ENCODE assay signal across 10 cellular contexts in the genomic region with DNA sequence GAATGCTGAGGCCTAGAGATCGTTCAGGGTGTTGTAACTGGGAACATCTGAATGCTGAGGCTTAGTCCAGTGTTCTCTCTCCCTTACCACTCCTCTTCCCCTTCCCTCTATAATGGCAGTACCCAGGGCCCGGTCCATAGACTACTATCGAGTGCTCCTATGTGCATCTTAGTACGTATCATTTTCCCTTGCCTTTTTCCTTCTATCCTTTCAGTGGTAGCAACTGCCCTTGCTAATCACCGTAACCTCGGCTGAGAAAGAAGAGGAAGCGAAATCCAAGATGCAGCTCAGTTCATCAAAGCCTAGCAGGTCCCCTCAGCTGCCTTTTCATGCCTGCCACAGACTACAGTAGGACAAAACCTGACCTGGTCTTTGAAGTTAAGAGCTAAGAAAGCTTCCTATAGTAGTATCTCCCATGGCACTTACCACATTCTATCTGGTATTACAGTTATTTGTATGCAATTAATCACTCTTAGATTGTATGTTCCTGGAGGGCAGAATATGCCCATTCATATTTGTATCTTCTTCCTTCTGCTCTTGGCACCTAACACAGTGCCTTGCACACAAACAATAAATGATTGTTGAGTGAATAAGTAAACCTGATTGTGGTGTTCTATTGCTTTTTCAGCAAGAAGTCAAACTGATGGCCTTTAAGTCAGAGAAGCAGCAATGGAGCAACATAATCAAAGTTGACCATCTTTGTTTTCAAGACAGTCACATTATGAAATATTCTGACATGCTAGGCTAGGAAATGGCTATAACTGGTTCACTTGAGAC. TPM values are rescaled to one million over a fixed set of nuclear protein-coding genes. Genes with fewer than 3 reads are reported as not detected.
DNase-seq lines count a peak whose midpoint lies in the region; ATAC-seq and TF ChIP-seq lines count a peak whose summit lies in the region.
"Had no signal": no experiment of that assay in that cellular context is flagged by ENCODE, and none has a peak within 500 bp of the region (broad histone marks: within the 10 kb centered on the region; RNA-seq: fewer than 3 reads in every experiment).

No MANE protein-coding gene starts in this region.

- no peaks in the 10 kb centered on the region for H3K9me3 Mint-ChIP-seq in activated T-cell treated with anti-CD3 and anti-CD28 coated beads, Interleukin-2, amount 50 U/mL, for 24 hours
- H3K9me3 Mint-ChIP-seq in WTC11, result no peaks in the 10 kb centered on the region
- no peaks in the 10 kb centered on the region for H3K9me3 Mint-ChIP-seq in stimulated activated naive B cell treated with anti-CD40 and anti-IgM and Interleukin-4, amounts not matched to agents 10 μg/mL and 1 μg/mL and 100 μg/mL, for 72 hours
- H3K9me3 Mint-ChIP-seq: nephron had no signal

- peak overlapping the region; percentile 95 for H3K27ac Mint-ChIP-seq in activated T-cell treated with anti-CD3 and anti-CD28 coated beads, Interleukin-2, amount 50 U/mL, for 24 hours
- H3K27ac Mint-ChIP-seq in WTC11, result 0 out of 2 replicates have a peak overlapping the region, but pooled peaks have one; percentile 68
- H3K27ac Mint-ChIP-seq in stimulated activated naive B cell treated with anti-CD40 and anti-IgM and Interleukin-4, amounts not matched to agents 10 μg/mL and 1 μg/mL and 100 μg/mL, for 72 hours, result peak overlapping the region; percentile 62

- peaks cover 91% of the 10 kb centered on the region for H3K4me1 Mint-ChIP-seq in activated T-cell treated with anti-CD3 and anti-CD28 coated beads, Interleukin-2, amount 50 U/mL, for 24 hours (ENCODE audit: low read depth)
- H3K4me1 Mint-ChIP-seq in WTC11, result no peaks in the 10 kb centered on the region
- peaks cover 17 to 51% of the 10 kb centered on the region in 2 donors for H3K4me1 Mint-ChIP-seq in stimulated activated naive B cell treated with anti-CD40 and anti-IgM and Interleukin-4, amounts not matched to agents 10 μg/mL and 1 μg/mL and 100 μg/mL, for 72 hours

- peak overlapping the region; percentile 53 for H3K4me3 Mint-ChIP-seq in activated T-cell treated with anti-CD3 and anti-CD28 coated beads, Interleukin-2, amount 50 U/mL, for 24 hours
- no peak overlapping the region for H3K4me3 Mint-ChIP-seq in WTC11
- H3K4me3 Mint-ChIP-seq in stimulated activated naive B cell treated with anti-CD40 and anti-IgM and Interleukin-4, amounts not matched to agents 10 μg/mL and 1 μg/mL and 100 μg/mL, for 72 hours, result no peak overlapping the region
- H3K4me3 Mint-ChIP-seq: nephron had no signal

- POLR2A ChIA-PET in WTC11 (lab: Charles Lee), result no interaction called here

- no peak for TF ChIP-seq CTCF in WTC11 (IDR thresholded peaks at IDR 0.05)

- no peak for DNase-seq in activated T-cell treated with anti-CD3 and anti-CD28 coated beads, Interleukin-2, amount 50 U/mL, for 24 hours
- DNase-seq in activated T-cell treated with anti-CD3 and anti-CD28 coated beads, Interleukin-2, amount 50 U/mL, for 48 hours, result no peak
- DNase-seq in WTC11 (ENCODE audit: low spot score) (no peak), GOT3 (lab: John Stamatoyannopoulos, UW) (no peak), hepatic stellate cell (ENCODE audit: low spot score) (no peak)
- DNase-seq in stimulated activated naive B cell treated with anti-CD40 and anti-IgM and Interleukin-4, amounts not matched to agents 10 μg/mL and 1 μg/mL and 100 μg/mL, for 72 hours, result no peak
- DNase-seq: head of caudate nucleus had no signal

- H3K36me3 Mint-ChIP-seq in activated T-cell treated with anti-CD3 and anti-CD28 coated beads, Interleukin-2, amount 50 U/mL, for 24 hours (ENCODE audit: low read depth), result peaks cover 72% of the 10 kb centered on the region
- H3K36me3 Mint-ChIP-seq in WTC11, result peaks cover 34% of the 10 kb centered on the region
- H3K36me3 Mint-ChIP-seq in stimulated activated naive B cell treated with anti-CD40 and anti-IgM and Interleukin-4, amounts not matched to agents 10 μg/mL and 1 μg/mL and 100 μg/mL, for 72 hours, result peaks cover 31 to 52% of the 10 kb centered on the region in 2 donors

- no peaks in the 10 kb centered on the region for H3K27me3 Mint-ChIP-seq in activated T-cell treated with anti-CD3 and anti-CD28 coated beads, Interleukin-2, amount 50 U/mL, for 24 hours
- no peaks in the 10 kb centered on the region for H3K27me3 Mint-ChIP-seq in WTC11 (ENCODE audit: low read depth)
- no peaks in the 10 kb centered on the region for H3K27me3 Mint-ChIP-seq in stimulated activated naive B cell treated with anti-CD40 and anti-IgM and Interleukin-4, amounts not matched to agents 10 μg/mL and 1 μg/mL and 100 μg/mL, for 72 hours

- ATAC-seq in HG02885 (IDR thresholded peaks at IDR 0.05; ENCODE audit: poor library complexity, unreplicated experiment) (peak; percentile 57), WTC11 (no peak), GM19452 (IDR thresholded peaks at IDR 0.05; ENCODE audit: unreplicated experiment) (no peak)
- ATAC-seq in stimulated activated naive B cell treated with anti-CD40 and anti-IgM and Interleukin-4, amounts not matched to agents 10 μg/mL and 1 μg/mL and 100 μg/mL, for 72 hours (replicated peaks), result peak; percentile 50 to 63

- CTCF ChIA-PET in WTC11 (lab: Charles Lee), result no interaction called here

TF ChIP-seq in WTC11, 78 proteins besides CTCF, POLR2A, EP300 and RAD21:
- TF ChIP-seq, protein P1, sequence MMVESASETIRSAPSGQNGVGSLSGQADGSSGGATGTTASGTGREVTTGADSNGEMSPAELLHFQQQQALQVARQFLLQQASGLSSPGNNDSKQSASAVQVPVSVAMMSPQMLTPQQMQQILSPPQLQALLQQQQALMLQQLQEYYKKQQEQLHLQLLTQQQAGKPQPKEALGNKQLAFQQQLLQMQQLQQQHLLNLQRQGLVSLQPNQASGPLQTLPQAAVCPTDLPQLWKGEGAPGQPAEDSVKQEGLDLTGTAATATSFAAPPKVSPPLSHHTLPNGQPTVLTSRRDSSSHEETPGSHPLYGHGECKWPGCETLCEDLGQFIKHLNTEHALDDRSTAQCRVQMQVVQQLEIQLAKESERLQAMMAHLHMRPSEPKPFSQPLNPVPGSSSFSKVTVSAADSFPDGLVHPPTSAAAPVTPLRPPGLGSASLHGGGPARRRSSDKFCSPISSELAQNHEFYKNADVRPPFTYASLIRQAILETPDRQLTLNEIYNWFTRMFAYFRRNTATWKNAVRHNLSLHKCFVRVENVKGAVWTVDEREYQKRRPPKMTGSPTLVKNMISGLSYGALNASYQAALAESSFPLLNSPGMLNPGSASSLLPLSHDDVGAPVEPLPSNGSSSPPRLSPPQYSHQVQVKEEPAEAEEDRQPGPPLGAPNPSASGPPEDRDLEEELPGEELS (CRISPR knock-in tag; IDR thresholded peaks at IDR 0.05), result no peak
- no peak for TF ChIP-seq NR2C2 (CRISPR knock-in tag; IDR thresholded peaks at IDR 0.05)
- TF ChIP-seq, protein P2, sequence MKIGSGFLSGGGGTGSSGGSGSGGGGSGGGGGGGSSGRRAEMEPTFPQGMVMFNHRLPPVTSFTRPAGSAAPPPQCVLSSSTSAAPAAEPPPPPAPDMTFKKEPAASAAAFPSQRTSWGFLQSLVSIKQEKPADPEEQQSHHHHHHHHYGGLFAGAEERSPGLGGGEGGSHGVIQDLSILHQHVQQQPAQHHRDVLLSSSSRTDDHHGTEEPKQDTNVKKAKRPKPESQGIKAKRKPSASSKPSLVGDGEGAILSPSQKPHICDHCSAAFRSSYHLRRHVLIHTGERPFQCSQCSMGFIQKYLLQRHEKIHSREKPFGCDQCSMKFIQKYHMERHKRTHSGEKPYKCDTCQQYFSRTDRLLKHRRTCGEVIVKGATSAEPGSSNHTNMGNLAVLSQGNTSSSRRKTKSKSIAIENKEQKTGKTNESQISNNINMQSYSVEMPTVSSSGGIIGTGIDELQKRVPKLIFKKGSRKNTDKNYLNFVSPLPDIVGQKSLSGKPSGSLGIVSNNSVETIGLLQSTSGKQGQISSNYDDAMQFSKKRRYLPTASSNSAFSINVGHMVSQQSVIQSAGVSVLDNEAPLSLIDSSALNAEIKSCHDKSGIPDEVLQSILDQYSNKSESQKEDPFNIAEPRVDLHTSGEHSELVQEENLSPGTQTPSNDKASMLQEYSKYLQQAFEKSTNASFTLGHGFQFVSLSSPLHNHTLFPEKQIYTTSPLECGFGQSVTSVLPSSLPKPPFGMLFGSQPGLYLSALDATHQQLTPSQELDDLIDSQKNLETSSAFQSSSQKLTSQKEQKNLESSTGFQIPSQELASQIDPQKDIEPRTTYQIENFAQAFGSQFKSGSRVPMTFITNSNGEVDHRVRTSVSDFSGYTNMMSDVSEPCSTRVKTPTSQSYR (CRISPR knock-in tag; IDR thresholded peaks at IDR 0.05), result no peak
- TF ChIP-seq GRHL2 (CRISPR knock-in tag; IDR thresholded peaks at IDR 0.05; ENCODE audit: insufficient replicate concordance, severe bottlenecking), result no peak
- TF ChIP-seq, protein P3, sequence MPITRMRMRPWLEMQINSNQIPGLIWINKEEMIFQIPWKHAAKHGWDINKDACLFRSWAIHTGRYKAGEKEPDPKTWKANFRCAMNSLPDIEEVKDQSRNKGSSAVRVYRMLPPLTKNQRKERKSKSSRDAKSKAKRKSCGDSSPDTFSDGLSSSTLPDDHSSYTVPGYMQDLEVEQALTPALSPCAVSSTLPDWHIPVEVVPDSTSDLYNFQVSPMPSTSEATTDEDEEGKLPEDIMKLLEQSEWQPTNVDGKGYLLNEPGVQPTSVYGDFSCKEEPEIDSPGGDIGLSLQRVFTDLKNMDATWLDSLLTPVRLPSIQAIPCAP (CRISPR knock-in tag; IDR thresholded peaks at IDR 0.05), result no peak
- no peak for TF ChIP-seq ETV6 (CRISPR knock-in tag; IDR thresholded peaks at IDR 0.05)
- no peak for TF ChIP-seq ZNF671 (CRISPR knock-in tag; IDR thresholded peaks at IDR 0.05)
- TF ChIP-seq ZBTB21 (CRISPR knock-in tag; IDR thresholded peaks at IDR 0.05; ENCODE audit: borderline replicate concordance), result no peak
- TF ChIP-seq ZNF263 (CRISPR knock-in tag; IDR thresholded peaks at IDR 0.05; ENCODE audit: low read depth), result no peak
- no peak for TF ChIP-seq RELA (CRISPR knock-in tag; IDR thresholded peaks at IDR 0.05; ENCODE audit: borderline replicate concordance)
TF ChIP-seq in WTC11: peak in this region for 0.

RNA-seq across cellular contexts. Expression of a gene that starts 22.4 kb away (rescaled TPM):
- total RNA-seq in WTC11 (2021), result 64.3 to 77.8 TPM (median 66.0 TPM) in 3 replicates

RNA-seq across cellular contexts. Expression of a gene that starts 49.1 kb away (rescaled TPM):
- 32.8 to 34.7 TPM (median 33.4 TPM) in 3 replicates for total RNA-seq in WTC11 (2021)

RNA-seq across cellular contexts. Expression of a gene that starts 55.6 kb away (rescaled TPM):
- total RNA-seq in WTC11 (2021), result 64.9 to 66.1 TPM (median 65.3 TPM) in 3 replicates

Comparison
In these comparisons a context has a peak if more than half of its experiments do, and no peak if none do; other contexts are left out.
1. ATAC-seq: peak in HG02885 (single experiment) and stimulated activated naive B cell treated with anti-CD40 and anti-IgM and Interleukin-4, amounts not matched to agents 10 μg/mL and 1 μg/mL and 100 μg/mL, for 72 hours (2 of 2); none in WTC11 (single experiment) and GM19452 (single experiment).
2. Peak in every context shown above with its lines, with median percentiles within 50 percentile points of each other: H3K27ac Mint-ChIP-seq.